ENCODE assay signal across 1 cellular context in genomic region chr6:149746147-149746946, GRCh38.
TF ChIP-seq lines count a peak whose summit lies in the region.

Gene NUP43, minus strand, starts transcription at chr6:149746529. Its CDS starts 34 bp downstream, at chr6:149746495.

TF ChIP-seq in Ishikawa, 13 proteins besides CTCF, POLR2A, EP300 and RAD21 (continued from another document):
- TF ChIP-seq REST (IDR thresholded peaks at IDR 0.05; ENCODE audit: low read depth), result no peak
- 0 out of 2 replicates have a peak, but pooled peaks have one; percentile 15 for TF ChIP-seq NFIC (IDR thresholded peaks at IDR 0.05)
- no peak for TF ChIP-seq EGR1 (IDR thresholded peaks at IDR 0.05)
- no peak for TF ChIP-seq CREB1 (IDR thresholded peaks at IDR 0.05; ENCODE audit: low read depth)
- peak; percentile 42; the same call in 1 of the 2 replicates for TF ChIP-seq TCF12 (IDR thresholded peaks at IDR 0.05; ENCODE audit: low read depth)
- no peak for TF ChIP-seq TEAD4 (IDR thresholded peaks at IDR 0.05)
- TF ChIP-seq CEBPB (IDR thresholded peaks at IDR 0.05), result no peak
- TF ChIP-seq ZBTB7A (IDR thresholded peaks at IDR 0.05; ENCODE audit: low read depth), result no peak
